ENCODE assay signal across 22 cellular contexts in the genomic region with DNA sequence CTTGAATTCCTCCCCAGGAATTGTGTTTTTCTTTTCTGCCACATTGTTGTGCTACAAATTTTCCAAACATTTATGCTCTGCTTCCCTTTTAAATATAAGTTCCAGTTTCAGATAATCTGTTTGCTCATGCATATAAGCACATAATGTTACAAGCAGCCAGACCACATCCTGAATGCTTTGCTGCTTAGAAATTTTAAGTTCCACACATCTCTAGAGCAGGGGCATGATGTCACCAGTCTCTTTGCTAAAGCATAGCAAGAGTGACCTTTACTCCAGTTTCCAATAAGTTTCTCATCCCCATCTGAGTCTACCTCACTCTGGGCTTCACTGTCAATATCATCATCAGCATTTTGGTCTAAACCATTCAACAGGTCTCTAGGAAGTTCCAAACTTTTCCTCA.
DNase-seq lines count a peak whose midpoint lies in the region; ATAC-seq, FAIRE-seq and TF ChIP-seq lines count a peak whose summit lies in the region.
"Had no signal": no experiment of that assay in that cellular context is flagged by ENCODE, and none has a peak within 500 bp of the region (broad histone marks: within the 10 kb centered on the region; RNA-seq: fewer than 3 reads in every experiment).

No MANE protein-coding gene starts in this region.

- no peak overlapping the region for H3K9ac ChIP-seq in astrocyte (ENCODE audit: low read length)

- no peaks in the 10 kb centered on the region for H3K36me3 Mint-ChIP-seq in astrocyte (ENCODE audit: low read depth, unreplicated experiment)
- peaks cover 0 to 4% (median 0%) of the 10 kb centered on the region in 3 donors for H3K36me3 Mint-ChIP-seq in immature natural killer cell
- H3K36me3 Mint-ChIP-seq in osteocyte (ENCODE audit: unreplicated experiment) = no peaks in the 10 kb centered on the region

- H3K36me3 ChIP-seq in astrocyte (ENCODE audit: insufficient read depth, low read length) = no peaks in the 10 kb centered on the region
- H3K36me3 ChIP-seq: BE2C, Peyer's patch, SJSA1 had no signal

- H3K4me1 ChIP-seq in astrocyte (ENCODE audit: insufficient read depth, low read length) = no peaks in the 10 kb centered on the region
- H3K4me1 ChIP-seq: A549, BE2C, Peyer's patch, SJSA1 had no signal

- no peak for FAIRE-seq in astrocyte (lab: Jason Lieb, UNC)
- FAIRE-seq: A549, H54, HepG2, K562 had no signal

- TF ChIP-seq CTCF in astrocyte (IDR thresholded peaks at IDR 0.05; ENCODE audit: insufficient read depth, low read depth, low read length) (no peak), osteocyte (IDR thresholded peaks at IDR 0.05) (no peak)

- no peaks in the 10 kb centered on the region for H3K27me3 Mint-ChIP-seq in astrocyte (ENCODE audit: low read depth, unreplicated experiment)
- H3K27me3 Mint-ChIP-seq in immature natural killer cell (ENCODE audit: low read depth in 3 of 3) = peaks cover 0 to 3% (median 3%) of the 10 kb centered on the region in 3 donors
- no peaks in the 10 kb centered on the region for H3K27me3 Mint-ChIP-seq in osteocyte (ENCODE audit: unreplicated experiment)

- H3K79me2 ChIP-seq in astrocyte (ENCODE audit: insufficient read depth, low read length) = no peaks in the 10 kb centered on the region

- H3K27ac Mint-ChIP-seq in astrocyte (ENCODE audit: unreplicated experiment) = peak overlapping the region; percentile 41
- peak overlapping the region in 5 of 6 donors; percentile 17 to 74 (median 31) for H3K27ac Mint-ChIP-seq in immature natural killer cell
- no peak overlapping the region for H3K27ac Mint-ChIP-seq in osteocyte (ENCODE audit: unreplicated experiment)

- H2AFZ ChIP-seq in astrocyte (ENCODE audit: low read depth, low read length) = no peak overlapping the region

- H3K9me3 ChIP-seq in astrocyte (ENCODE audit: insufficient read depth, low read depth, low read length) = no peaks in the 10 kb centered on the region
- H3K9me3 ChIP-seq: A549, BE2C, Peyer's patch, SJSA1 had no signal

- H3K4me3 Mint-ChIP-seq in astrocyte (ENCODE audit: unreplicated experiment) = no peak overlapping the region
- peak overlapping the region in 3 of 5 donors; percentile 5 to 33 (median 32) for H3K4me3 Mint-ChIP-seq in immature natural killer cell
- no peak overlapping the region for H3K4me3 Mint-ChIP-seq in osteocyte (ENCODE audit: unreplicated experiment)

- no peak overlapping the region for H3K27ac ChIP-seq in astrocyte (ENCODE audit: low read depth, low read length)
- H3K27ac ChIP-seq: A549, SJSA1 had no signal

- H3K4me2 ChIP-seq in astrocyte (ENCODE audit: low read length) = no peak overlapping the region
- H3K4me2 ChIP-seq: A549 had no signal

- H3K9me3 Mint-ChIP-seq in astrocyte (ENCODE audit: unreplicated experiment) (no peaks in the 10 kb centered on the region), immature natural killer cell (peaks cover 0 to 11% (median 4%) of the 10 kb centered on the region in 6 donors), osteocyte (ENCODE audit: unreplicated experiment) (peaks cover 43% of the 10 kb centered on the region)

- H4K20me1 ChIP-seq in astrocyte (ENCODE audit: insufficient read depth, low read length) = no peaks in the 10 kb centered on the region

- H3K4me3 ChIP-seq in astrocyte (ENCODE audit: insufficient read depth, low read depth, low read length) = no peak overlapping the region
- H3K4me3 ChIP-seq: A549, K562, Peyer's patch, SJSA1 had no signal

- no peaks in the 10 kb centered on the region for H3K4me1 Mint-ChIP-seq in astrocyte (ENCODE audit: low read depth, unreplicated experiment)
- H3K4me1 Mint-ChIP-seq in immature natural killer cell = peaks cover 7 to 34% of the 10 kb centered on the region in 2 donors
- H3K4me1 Mint-ChIP-seq in osteocyte (ENCODE audit: unreplicated experiment) = no peaks in the 10 kb centered on the region

- DNase-seq in GM04503 (ENCODE audit: low read depth) (peak; percentile 2), M059J (ENCODE audit: low read depth) (peak; percentile 15), astrocyte (ENCODE audit: low read depth) (no peak), immature natural killer cell (peak in 2 of 3 donors; percentile 15 to 37), NCI-H1048 (lab: John Stamatoyannopoulos, UW) (no peak), COLO829 (ENCODE audit: low spot score) (no peak), osteocyte (ENCODE audit: extremely low spot score, unreplicated experiment) (no peak)
- DNase-seq: BE2C, EL, GF-D8, NCI-H1105 treated with DMSO at 0.1 percent for 48 hours, NCI-H2029 treated with DMSO at 0.1 percent for 48 hours, NCI-H2171, NCI-H524 treated with DMSO at 0.1 percent for 48 hours, NCI-H82, Peyer's patch had no signal

- no peak for ATAC-seq in HG02852 (IDR thresholded peaks at IDR 0.05; ENCODE audit: unreplicated experiment)
- ATAC-seq: A549, HepG2, K562 had no signal

- H3K27me3 ChIP-seq in astrocyte (ENCODE audit: insufficient read depth, low read length) = no peaks in the 10 kb centered on the region
- H3K27me3 ChIP-seq: BE2C, Peyer's patch, SJSA1 had no signal

Comparison
In these comparisons a context has a peak if more than half of its experiments do, and no peak if none do; other contexts are left out.
1. DNase-seq: peak in GM04503 (single experiment), M059J (single experiment) and immature natural killer cell (2 of 3); none in astrocyte (single experiment), NCI-H1048 (single experiment), COLO829 (single experiment) and osteocyte (single experiment).
2. H3K4me3 Mint-ChIP-seq: peak in immature natural killer cell (3 of 5); none in astrocyte (single experiment) and osteocyte (single experiment).